Comparison of ENCODE assay signal across 21 cellular contexts in the genomic region with DNA sequence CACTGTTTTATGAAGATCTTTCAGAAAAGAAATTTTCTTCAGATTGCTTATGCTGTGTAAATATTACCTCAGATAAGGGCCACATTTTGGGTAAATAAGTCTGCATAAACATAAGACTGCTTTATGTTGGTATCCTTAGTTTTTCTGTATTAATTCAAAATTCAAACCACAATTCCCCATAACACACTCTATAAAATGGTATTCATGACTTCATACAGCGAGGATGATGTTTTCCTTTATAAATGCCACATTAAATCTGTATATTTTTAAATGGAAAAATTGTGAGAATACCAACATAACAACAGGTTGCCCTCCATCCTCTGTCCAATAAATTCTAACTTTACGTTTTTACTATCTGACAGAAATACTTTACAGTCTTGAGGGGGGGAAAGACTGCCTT.
DNase-seq lines count a peak whose midpoint lies in the region; ATAC-seq and TF ChIP-seq lines count a peak whose summit lies in the region.
"Had no signal": no experiment of that assay in that cellular context is flagged by ENCODE, and none has a peak within 500 bp of the region (broad histone marks: within the 10 kb centered on the region; RNA-seq: fewer than 3 reads in every experiment).

No MANE protein-coding gene starts in this region.

- 46% methylated on average over 2 of the region's 2 CpGs for WGBS in hepatocyte (ENCODE audit: low lambda C conversion rate, missing lambda C conversion rate)

- H3K4me1 Mint-ChIP-seq in osteocyte (ENCODE audit: unreplicated experiment) (peaks cover 28% of the 10 kb centered on the region), natural killer cell (no peaks in the 10 kb centered on the region)
- H3K4me1 Mint-ChIP-seq in stimulated activated effector memory CD8-positive, alpha-beta T cell treated with anti-CD3 and anti-CD28 coated beads, Interleukin-12 subunit alpha, Interleukin-12 subunit beta, amount 100 ng/mL, for 72 hours = no peaks in the 10 kb centered on the region
- H3K4me1 Mint-ChIP-seq: CD14-positive monocyte; CD8-positive, alpha-beta memory T cell; GM23338 had no signal

- no peaks in the 10 kb centered on the region for H3K36me3 ChIP-seq in HEK293 (ENCODE audit: control insufficient read depth in 2 of 2, insufficient read depth in 1 of 2, low read length in 2 of 2)
- H3K36me3 ChIP-seq in hepatocyte (replicated peaks; ENCODE audit: insufficient read depth, low read depth) = no peaks in the 10 kb centered on the region
- H3K36me3 ChIP-seq: BE2C; BLaER1 treated with 17β-estradiol and CSF1 and Interleukin-3, amounts not matched to agents 10 nM and 100 nM; HAP-1 had no signal

- H3K9me3 ChIP-seq in HEK293 (ENCODE audit: control insufficient read depth, insufficient read depth, low read depth, low read length) (no peaks in the 10 kb centered on the region), hepatocyte (ENCODE audit: low read depth) (no peaks in the 10 kb centered on the region)
- H3K9me3 ChIP-seq: A549; BE2C; BLaER1 treated with 17β-estradiol and CSF1 and Interleukin-3, amounts not matched to agents 10 nM and 100 nM; HAP-1 had no signal

- H2AFZ ChIP-seq in hepatocyte = no peak overlapping the region
- H2AFZ ChIP-seq: GM23338 had no signal

- CTCF ChIA-PET in HEK293 (lab: Yijun Ruan, JAX) = interaction anchor here (0.6 to 2.0 kb wide), 2 partner anchors 33 to 322 kb away, joined by 3 to 8 read pairs; no protein-coding TSS in a partner anchor

- no peak for ATAC-seq in stimulated activated effector memory CD8-positive, alpha-beta T cell treated with anti-CD3 and anti-CD28 coated beads, Interleukin-12 subunit alpha, Interleukin-12 subunit beta, amount 100 ng/mL, for 72 hours
- ATAC-seq in natural killer cell = no peak
- ATAC-seq: A549, GM23338 had no signal

- H3K4me3 ChIP-seq in HEK293 (ENCODE audit: low read depth, low read length) = no peak overlapping the region
- no peak overlapping the region for H3K4me3 ChIP-seq in hepatocyte
- H3K4me3 ChIP-seq: A549; BLaER1 treated with 17β-estradiol and CSF1 and Interleukin-3, amounts not matched to agents 10 nM and 100 nM; GM23338; HAP-1 had no signal

- DNase-seq in hepatocyte (ENCODE audit: low spot score) (no peak), osteocyte (ENCODE audit: extremely low spot score, unreplicated experiment) (no peak), COR-L47 (lab: John Stamatoyannopoulos, UW) (no peak), DMS114 treated with DMSO at 0.1 percent for 48 hours (lab: John Stamatoyannopoulos, UW; ENCODE audit: unreplicated experiment) (no peak), natural killer cell (no peak)
- DNase-seq in stimulated activated effector memory CD8-positive, alpha-beta T cell treated with anti-CD3 and anti-CD28 coated beads, Interleukin-12 subunit alpha, Interleukin-12 subunit beta, amount 100 ng/mL, for 72 hours (ENCODE audit: low spot score in 2 of 2) = no peak
- DNase-seq: 8988T; ACHN; AML-193; BE2C; Calu3; CD4-positive, alpha-beta T cell; CD8-positive, alpha-beta memory T cell; DMS153; DND-41 had no signal

- intact Hi-C loops in natural killer cell (cut with micrococcal nuclease) = no loop called here

- peak overlapping the region; percentile 62 for H3K27ac Mint-ChIP-seq in osteocyte (ENCODE audit: unreplicated experiment)
- H3K27ac Mint-ChIP-seq in stimulated activated effector memory CD8-positive, alpha-beta T cell treated with anti-CD3 and anti-CD28 coated beads, Interleukin-12 subunit alpha, Interleukin-12 subunit beta, amount 100 ng/mL, for 72 hours = no peak overlapping the region
- H3K27ac Mint-ChIP-seq in natural killer cell = no peak overlapping the region
- H3K27ac Mint-ChIP-seq: CD14-positive monocyte; CD4-positive, alpha-beta T cell; CD8-positive, alpha-beta memory T cell; GM23338 had no signal

- H3K9me3 Mint-ChIP-seq in osteocyte (ENCODE audit: unreplicated experiment) = no peaks in the 10 kb centered on the region
- no peaks in the 10 kb centered on the region for H3K9me3 Mint-ChIP-seq in stimulated activated effector memory CD8-positive, alpha-beta T cell treated with anti-CD3 and anti-CD28 coated beads, Interleukin-12 subunit alpha, Interleukin-12 subunit beta, amount 100 ng/mL, for 72 hours
- peaks cover 7 to 9% of the 10 kb centered on the region in 2 donors for H3K9me3 Mint-ChIP-seq in natural killer cell
- H3K9me3 Mint-ChIP-seq: CD4-positive, alpha-beta T cell; GM23338 had no signal

- H3K4me1 ChIP-seq in HEK293 (ENCODE audit: control insufficient read depth, insufficient read depth, low read length) = peaks cover 27% of the 10 kb centered on the region
- H3K4me1 ChIP-seq in hepatocyte (ENCODE audit: insufficient read depth) = peaks cover 3% of the 10 kb centered on the region
- H3K4me1 ChIP-seq: A549; BE2C; BLaER1 treated with 17β-estradiol and CSF1 and Interleukin-3, amounts not matched to agents 10 nM and 100 nM; HAP-1 had no signal

- H3K36me3 Mint-ChIP-seq in osteocyte (ENCODE audit: unreplicated experiment) (no peaks in the 10 kb centered on the region), natural killer cell (no peaks in the 10 kb centered on the region)
- no peaks in the 10 kb centered on the region for H3K36me3 Mint-ChIP-seq in stimulated activated effector memory CD8-positive, alpha-beta T cell treated with anti-CD3 and anti-CD28 coated beads, Interleukin-12 subunit alpha, Interleukin-12 subunit beta, amount 100 ng/mL, for 72 hours
- H3K36me3 Mint-ChIP-seq: CD14-positive monocyte; CD8-positive, alpha-beta memory T cell had no signal

- H3K27me3 ChIP-seq in hepatocyte = no peaks in the 10 kb centered on the region
- H3K27me3 ChIP-seq: BE2C; BLaER1 treated with 17β-estradiol and CSF1 and Interleukin-3, amounts not matched to agents 10 nM and 100 nM had no signal

- H3K27me3 Mint-ChIP-seq in osteocyte (ENCODE audit: unreplicated experiment) = no peaks in the 10 kb centered on the region
- no peaks in the 10 kb centered on the region for H3K27me3 Mint-ChIP-seq in natural killer cell (ENCODE audit: low read depth in 2 of 2)
- H3K27me3 Mint-ChIP-seq: CD4-positive, alpha-beta T cell; CD8-positive, alpha-beta memory T cell had no signal

- no peaks in the 10 kb centered on the region for H3K79me2 ChIP-seq in hepatocyte

- H3K4me2 ChIP-seq in hepatocyte = no peak overlapping the region
- H3K4me2 ChIP-seq: A549; BLaER1 treated with 17β-estradiol and CSF1 and Interleukin-3, amounts not matched to agents 10 nM and 100 nM; GM23338 had no signal

- POLR2A ChIA-PET in HEK293 (lab: Yijun Ruan, JAX) = no interaction called here

- TF ChIP-seq CTCF in HEK293 (tag by site-specific recombination; IDR thresholded peaks at IDR 0.05) = no peak
- TF ChIP-seq CTCF in hepatocyte (IDR thresholded peaks at IDR 0.05; ENCODE audit: poor library complexity) = no peak
- TF ChIP-seq CTCF in osteocyte (IDR thresholded peaks at IDR 0.05) = no peak
- TF ChIP-seq CTCF in natural killer cell (IDR thresholded peaks at IDR 0.05) = no peak

- H3K9me2 ChIP-seq in hepatocyte (replicated peaks; ENCODE audit: insufficient read depth) = no peaks in the 10 kb centered on the region

- H3K4me3 Mint-ChIP-seq in osteocyte (ENCODE audit: unreplicated experiment) (no peak overlapping the region), natural killer cell (no peak overlapping the region)
- no peak overlapping the region for H3K4me3 Mint-ChIP-seq in stimulated activated effector memory CD8-positive, alpha-beta T cell treated with anti-CD3 and anti-CD28 coated beads, Interleukin-12 subunit alpha, Interleukin-12 subunit beta, amount 100 ng/mL, for 72 hours
- H3K4me3 Mint-ChIP-seq: CD14-positive monocyte; CD4-positive, alpha-beta T cell; CD8-positive, alpha-beta memory T cell; GM23338 had no signal

- H4K20me1 ChIP-seq in hepatocyte (ENCODE audit: insufficient read depth, poor library complexity, severe bottlenecking) = no peaks in the 10 kb centered on the region
- H4K20me1 ChIP-seq: BLaER1 treated with 17β-estradiol and CSF1 and Interleukin-3, amounts not matched to agents 10 nM and 100 nM had no signal

- H3K27ac ChIP-seq in HEK293 (ENCODE audit: extremely low read depth, low read depth, low read length) = peak overlapping the region; percentile 29; the same call in 1 of the 2 replicates
- peak overlapping the region; percentile 1 for H3K27ac ChIP-seq in hepatocyte
- H3K27ac ChIP-seq: A549; BLaER1 treated with 17β-estradiol and CSF1 and Interleukin-3, amounts not matched to agents 10 nM and 100 nM had no signal

TF ChIP-seq in HEK293, 187 proteins besides CTCF, POLR2A, EP300 and RAD21 (continues in another document):
- TF ChIP-seq PRDM1 (tag by site-specific recombination; IDR thresholded peaks at IDR 0.05) (no peak), WT1 (tag by site-specific recombination; IDR thresholded peaks at IDR 0.05) (peak; percentile 86), HOXD13 (CRISPR knock-in tag; IDR thresholded peaks at IDR 0.05; ENCODE audit: borderline replicate concordance) (peak; percentile 58; the same call in 1 of the 2 replicates), TRIM28 (IDR thresholded peaks at IDR 0.05; ENCODE audit: borderline replicate concordance, low read length) (no peak), ZBTB21 (tag by site-specific recombination; IDR thresholded peaks at IDR 0.05) (no peak), BCL6B (tag by site-specific recombination; IDR thresholded peaks at IDR 0.05) (0 out of 2 replicates have a peak, but pooled peaks have one; percentile 3), ZNF555 (tag by site-specific recombination; conservative IDR thresholded peaks at IDR 0.05) (no peak), ZNF624 (tag by site-specific recombination; IDR thresholded peaks at IDR 0.05) (no peak), ZBTB8A (tag by site-specific recombination; IDR thresholded peaks at IDR 0.05) (no peak), ZNF677 (tag by site-specific recombination; IDR thresholded peaks at IDR 0.05) (no peak), ZNF19 (tag by site-specific recombination; IDR thresholded peaks at IDR 0.05; ENCODE audit: low read depth) (no peak)
